15 cellular contexts compared by ENCODE assay signal in genomic region chr3:156465222-156465621, GRCh38.
"Had no signal": no experiment of that assay in that cellular context is flagged by ENCODE, and none has a peak within 500 bp of the region (broad histone marks: within the 10 kb centered on the region; RNA-seq: fewer than 3 reads in every experiment).

No MANE protein-coding gene starts in this region.

- H3K4me3 Mint-ChIP-seq: activated T-helper 17 cell treated with anti-CD3 and anti-CD28 coated beads, Interleukin-2, amount 50 U/mL, for 72 hours; immature natural killer cell; neural crest cell; stimulated activated naive B cell treated with anti-CD40 and anti-IgM and Interleukin-4, amounts not matched to agents 10 μg/mL and 1 μg/mL and 100 μg/mL, for 72 hours; type B pancreatic cell had no signal

- H3K9me3 ChIP-seq: colonic mucosa, lower lobe of right lung, psoas muscle, sigmoid colon had no signal

- DNase-seq: activated CD4-positive, alpha-beta T cell treated with anti-CD3 and anti-CD28 coated beads for 1 hour; activated CD4-positive, alpha-beta T cell treated with anti-CD3 and anti-CD28 coated beads, Interleukin-2, amount 50 U/mL, for 4 hours; activated naive CD4-positive, alpha-beta T cell treated with Interleukin-2 at 50 U/mL for 16 hours; colonic mucosa; foreskin melanocyte; immature natural killer cell; lower lobe of right lung; psoas muscle; sigmoid colon; stimulated activated CD4-positive, alpha-beta T cell treated with anti-CD3 and anti-CD28 coated beads, Interleukin-12 subunit alpha, Interleukin-12 subunit beta, amount 100 ng/mL, for 4 hours; stimulated activated naive B cell treated with anti-CD40 and anti-IgM and Interleukin-4, amounts not matched to agents 10 μg/mL and 1 μg/mL and 100 μg/mL, for 72 hours had no signal

- H3K36me3 Mint-ChIP-seq: immature natural killer cell; stimulated activated naive B cell treated with anti-CD40 and anti-IgM and Interleukin-4, amounts not matched to agents 10 μg/mL and 1 μg/mL and 100 μg/mL, for 72 hours; type B pancreatic cell had no signal

- H3K27ac Mint-ChIP-seq: activated T-helper 17 cell treated with anti-CD3 and anti-CD28 coated beads, Interleukin-2, amount 50 U/mL, for 72 hours; immature natural killer cell; stimulated activated naive B cell treated with anti-CD40 and anti-IgM and Interleukin-4, amounts not matched to agents 10 μg/mL and 1 μg/mL and 100 μg/mL, for 72 hours; type B pancreatic cell had no signal

- H3K4me3 ChIP-seq: colonic mucosa, lower lobe of right lung, psoas muscle, sigmoid colon had no signal

- H3K27me3 Mint-ChIP-seq: type B pancreatic cell had no signal

- H3K27ac ChIP-seq: colonic mucosa, lower lobe of right lung, psoas muscle, sigmoid colon, VCaP had no signal

- H3K27me3 ChIP-seq: colonic mucosa, sigmoid colon had no signal

- H3K9me3 Mint-ChIP-seq: activated T-helper 17 cell treated with anti-CD3 and anti-CD28 coated beads, Interleukin-2, amount 50 U/mL, for 72 hours; immature natural killer cell; neural crest cell; stimulated activated naive B cell treated with anti-CD40 and anti-IgM and Interleukin-4, amounts not matched to agents 10 μg/mL and 1 μg/mL and 100 μg/mL, for 72 hours; type B pancreatic cell had no signal

- H3K4me1 Mint-ChIP-seq: activated T-helper 17 cell treated with anti-CD3 and anti-CD28 coated beads, Interleukin-2, amount 50 U/mL, for 72 hours; immature natural killer cell; neural crest cell had no signal

- ATAC-seq: activated T-helper 17 cell treated with anti-CD3 and anti-CD28 coated beads, Interleukin-2, amount 50 U/mL, for 72 hours; lower lobe of right lung; psoas muscle; stimulated activated naive B cell treated with anti-CD40 and anti-IgM and Interleukin-4, amounts not matched to agents 10 μg/mL and 1 μg/mL and 100 μg/mL, for 72 hours had no signal

- H3K4me1 ChIP-seq: colonic mucosa, lower lobe of right lung had no signal

- H3K36me3 ChIP-seq: colonic mucosa, lower lobe of right lung, sigmoid colon had no signal
